Comparison of ENCODE assay signal across 23 cellular contexts in the genomic region with DNA sequence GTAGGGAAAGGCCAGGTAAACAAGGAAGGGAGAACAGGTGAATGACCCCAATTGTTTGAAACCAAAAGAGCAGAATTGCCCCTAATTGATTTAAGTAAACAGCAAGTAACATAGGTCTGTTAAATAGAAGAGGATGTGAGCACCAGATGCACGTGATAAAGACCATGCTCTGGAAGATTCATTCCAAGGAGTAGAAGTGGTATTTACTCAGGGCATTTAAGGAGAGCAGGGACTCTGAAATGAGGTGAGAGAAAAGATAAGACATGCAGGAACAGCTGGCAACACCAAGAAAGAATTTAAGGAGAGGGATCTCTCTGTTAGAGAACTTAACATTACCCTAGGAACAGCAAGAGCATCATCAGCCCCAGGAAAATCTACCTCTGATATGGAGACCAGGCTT. TPM values are rescaled to one million over a fixed set of nuclear protein-coding genes. Genes with fewer than 3 reads are reported as not detected.
DNase-seq lines count a peak whose midpoint lies in the region; ATAC-seq and TF ChIP-seq lines count a peak whose summit lies in the region.
"Had no signal": no experiment of that assay in that cellular context is flagged by ENCODE, and none has a peak within 500 bp of the region (broad histone marks: within the 10 kb centered on the region; RNA-seq: fewer than 3 reads in every experiment).

No MANE protein-coding gene starts in this region.

- no peak overlapping the region for H3K9ac ChIP-seq in muscle layer of colon (ENCODE audit: low read length)

- H3K27ac ChIP-seq in heart left ventricle = peak overlapping the region in 10 of 12 donors; percentile 13 to 89 (median 50)
- peak overlapping the region; percentile 22 for H3K27ac ChIP-seq in muscle layer of colon (ENCODE audit: low read depth, low read length)
- H3K27ac ChIP-seq in transverse colon = peak overlapping the region; percentile 70 to 83 (median 78)
- H3K27ac ChIP-seq: A549 had no signal

- in situ Hi-C loops in transverse colon (cut with MboI; ENCODE audit: low pct_ligation_motif_present in 1 of 4, low pct_unique_long_range_greater_than_20kb in 1 of 4, low sequenced_read_pairs in 3 of 4) = loop anchor here in 2 of 4 donors (25.0 kb wide), 2 partner anchors 350 to 625 kb away; a partner anchor contains a TSS

- DNase-seq in heart left ventricle (no peak), left ventricle myocardium superior (no peak), endothelial cell (ENCODE audit: low spot score) (no peak), transverse colon (no peak), NCI-H2029 treated with DMSO at 0.1 percent for 48 hours (lab: John Stamatoyannopoulos, UW) (no peak), left lobe of liver (ENCODE audit: low spot score) (no peak), NCI-H526 treated with DMSO at 0.1 percent for 48 hours (lab: John Stamatoyannopoulos, UW) (no peak)
- DNase-seq: activated CD4-positive, CD25-positive, alpha-beta regulatory T cell treated with anti-CD3 and anti-CD28 coated beads, Interleukin-2, amount 50 U/mL, for 72 hours; activated naive CD4-positive, alpha-beta T cell treated with anti-CD3 and anti-CD28 coated beads, Interleukin-2, amount 10 ng/mL, durations not matched to agents 7 days and 5 days; activated T-cell treated with anti-CD3 and anti-CD28 coated beads, Interleukin-2, amount 50 U/mL, for 72 hours; aorta; BE2C; NCI-H1105 treated with DMSO at 0.1 percent for 48 hours; NCI-H2107; NCI-H510A treated with DMSO at 0.1 percent for 48 hours; nephron progenitor cell; stimulated activated CD4-positive, alpha-beta T cell treated with anti-CD3 and anti-CD28 coated beads, Interleukin-4, amount 100 ng/mL, for 1 hour; uterus had no signal

- no peak overlapping the region for H3K4me3 Mint-ChIP-seq in endothelial cell (ENCODE audit: unreplicated experiment)
- H3K4me3 Mint-ChIP-seq: activated naive CD4-positive, alpha-beta T cell treated with anti-CD3 and anti-CD28 coated beads, Interleukin-2, amount 10 ng/mL, durations not matched to agents 7 days and 5 days; activated T-cell treated with anti-CD3 and anti-CD28 coated beads, Interleukin-2, amount 50 U/mL, for 72 hours; nephron progenitor cell; stimulated activated naive CD8-positive, alpha-beta T cell treated with anti-CD3 and anti-CD28 coated beads, Interleukin-15, Interleukin-2, amounts not matched to agents 100 ng/mL and 50 ng/mL, for 24 hours had no signal

- H3K27ac Mint-ChIP-seq in endothelial cell (ENCODE audit: unreplicated experiment) = peak overlapping the region; percentile 83
- H3K27ac Mint-ChIP-seq: activated naive CD4-positive, alpha-beta T cell treated with anti-CD3 and anti-CD28 coated beads, Interleukin-2, amount 10 ng/mL, durations not matched to agents 7 days and 5 days; nephron progenitor cell; stimulated activated naive CD8-positive, alpha-beta T cell treated with anti-CD3 and anti-CD28 coated beads, Interleukin-15, Interleukin-2, amounts not matched to agents 100 ng/mL and 50 ng/mL, for 24 hours had no signal

- H3K9me3 ChIP-seq in heart left ventricle = no peaks in the 10 kb centered on the region
- no peaks in the 10 kb centered on the region for H3K9me3 ChIP-seq in muscle layer of colon (ENCODE audit: low read length)
- H3K9me3 ChIP-seq in transverse colon = no peaks in the 10 kb centered on the region
- H3K9me3 ChIP-seq: A549, BE2C, HAP-1, uterus had no signal

- peaks cover 39% of the 10 kb centered on the region for H3K4me1 Mint-ChIP-seq in endothelial cell (ENCODE audit: unreplicated experiment)

- TF ChIP-seq POLR2A in heart left ventricle (IDR thresholded peaks at IDR 0.05) (no peak), transverse colon (IDR thresholded peaks at IDR 0.05) (no peak)

- H3K9me3 Mint-ChIP-seq in endothelial cell (ENCODE audit: unreplicated experiment) = no peaks in the 10 kb centered on the region
- H3K9me3 Mint-ChIP-seq: activated naive CD4-positive, alpha-beta T cell treated with anti-CD3 and anti-CD28 coated beads, Interleukin-2, amount 10 ng/mL, durations not matched to agents 7 days and 5 days; activated T-cell treated with anti-CD3 and anti-CD28 coated beads, Interleukin-2, amount 50 U/mL, for 72 hours; nephron progenitor cell; stimulated activated naive CD8-positive, alpha-beta T cell treated with anti-CD3 and anti-CD28 coated beads, Interleukin-15, Interleukin-2, amounts not matched to agents 100 ng/mL and 50 ng/mL, for 24 hours had no signal

- no peaks in the 10 kb centered on the region for H3K27me3 ChIP-seq in heart left ventricle
- no peaks in the 10 kb centered on the region for H3K27me3 ChIP-seq in muscle layer of colon (ENCODE audit: control insufficient read depth in 1 of 2, insufficient read depth in 2 of 2, low read length in 2 of 2)
- no peaks in the 10 kb centered on the region for H3K27me3 ChIP-seq in transverse colon
- H3K27me3 ChIP-seq: BE2C, uterus had no signal

- ATAC-seq in heart left ventricle (no peak), left ventricle myocardium superior (no peak), left lobe of liver (no peak)
- ATAC-seq: A549; activated T-cell treated with anti-CD3 and anti-CD28 coated beads, Interleukin-2, amount 50 U/mL, for 72 hours had no signal

- H3K36me3 Mint-ChIP-seq in endothelial cell (ENCODE audit: low read depth, unreplicated experiment) = peaks cover 18% of the 10 kb centered on the region

- peaks cover 0 to 70% (median 26%) of the 10 kb centered on the region in 12 donors for H3K4me1 ChIP-seq in heart left ventricle
- peaks cover 6% of the 10 kb centered on the region for H3K4me1 ChIP-seq in muscle layer of colon (ENCODE audit: insufficient read depth, low read length)
- H3K4me1 ChIP-seq in transverse colon = peaks cover 13 to 57% (median 35%) of the 10 kb centered on the region in 4 donors
- H3K4me1 ChIP-seq: A549, BE2C, uterus had no signal

- H3K4me3 ChIP-seq in heart left ventricle (no peak overlapping the region), muscle layer of colon (ENCODE audit: low read depth in 1 of 2, low read length in 2 of 2) (no peak overlapping the region), transverse colon (no peak overlapping the region)
- H3K4me3 ChIP-seq: A549, HAP-1, smooth muscle cell, uterus had no signal

- H3K36me3 ChIP-seq in heart left ventricle (peaks cover 0 to 24% (median 12%) of the 10 kb centered on the region in 9 donors), muscle layer of colon (ENCODE audit: insufficient read depth, low read length) (peaks cover 19% of the 10 kb centered on the region), transverse colon (no peaks in the 10 kb centered on the region)
- H3K36me3 ChIP-seq: uterus had no signal

- 51 to 64% (median 56%) methylated on average over 1 of the region's 1 CpG for WGBS in heart left ventricle, 4 donors
- 18 to 35% methylated on average over 1 of the region's 1 CpG for WGBS in transverse colon (ENCODE audit: low coverage in 1 of 2), 2 donors

- no peak for TF ChIP-seq CTCF in heart left ventricle (IDR thresholded peaks at IDR 0.05)
- no peak for TF ChIP-seq CTCF in endothelial cell (IDR thresholded peaks at IDR 0.05; ENCODE audit: unreplicated experiment)
- no peak for TF ChIP-seq CTCF in transverse colon (IDR thresholded peaks at IDR 0.05)

- TF ChIP-seq EP300 in transverse colon (IDR thresholded peaks at IDR 0.05; ENCODE audit: low read depth) = no peak

- H3K27me3 Mint-ChIP-seq in endothelial cell (ENCODE audit: unreplicated experiment) = peaks cover 10% of the 10 kb centered on the region
- H3K27me3 Mint-ChIP-seq: stimulated activated naive CD8-positive, alpha-beta T cell treated with anti-CD3 and anti-CD28 coated beads, Interleukin-15, Interleukin-2, amounts not matched to agents 100 ng/mL and 50 ng/mL, for 24 hours had no signal

- intact Hi-C loops in heart left ventricle (cut with DNase I) = loop anchor here in 5 of 10 donors (10.0 kb wide), 4 partner anchors 117 to 363 kb away; a partner anchor contains a TSS
- intact Hi-C loops in left ventricle myocardium superior (cut with micrococcal nuclease) = no loop called here
- intact Hi-C loops in transverse colon (cut with DNase I; ENCODE audit: low total_unique reads) = no loop called here

RNA-seq across cellular contexts. Expression of a gene that starts 6.2 kb away (rescaled TPM):
- total RNA-seq in heart left ventricle (10 to 100 TPM; 27.6 to 49.6 (median 33.9) TPM), left ventricle myocardium superior (26.0 TPM), endothelial cell (ENCODE audit: unreplicated experiment) (26.0 TPM), transverse colon (10 to 100 TPM; 45.6 to 57.9 (median 49.1) TPM), left lobe of liver (32.9 TPM)
- polyA plus RNA-seq in heart left ventricle = 10 to 100 TPM; 32.9 to 68.2 TPM

Comparison
In these comparisons a context has a peak if more than half of its experiments do, and no peak if none do; other contexts are left out.
1. H3K27ac ChIP-seq: peak in every context shown above with its lines; median percentile 78 in transverse colon; 50 in heart left ventricle; 22 in muscle layer of colon.